Comparison of ENCODE assay signal across 1 cellular context in the genomic region with DNA sequence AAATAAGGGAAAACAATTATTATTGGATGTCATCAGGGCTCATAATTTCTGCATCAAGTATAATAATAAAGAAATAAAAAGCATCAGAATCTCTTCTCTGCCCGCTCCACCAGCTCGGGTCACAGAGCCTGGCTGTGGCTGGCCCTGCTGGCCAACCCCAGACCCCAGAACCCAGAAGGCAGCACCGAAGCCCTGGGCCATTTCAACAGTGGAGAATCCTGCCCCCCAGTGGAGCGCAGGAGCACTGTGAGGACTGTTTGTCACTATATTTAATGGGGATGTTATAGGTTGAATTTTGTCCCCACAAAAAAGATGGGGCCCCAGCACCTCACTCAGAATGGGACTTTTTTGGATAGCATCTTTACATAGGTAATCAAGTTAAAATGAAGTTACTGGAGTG.
TF ChIP-seq lines count a peak whose summit lies in the region.

No MANE protein-coding gene starts in this region.

TF ChIP-seq in GM23338, 12 proteins besides CTCF, POLR2A, EP300 and RAD21 (continued from another document):
- TF ChIP-seq, protein P1, sequence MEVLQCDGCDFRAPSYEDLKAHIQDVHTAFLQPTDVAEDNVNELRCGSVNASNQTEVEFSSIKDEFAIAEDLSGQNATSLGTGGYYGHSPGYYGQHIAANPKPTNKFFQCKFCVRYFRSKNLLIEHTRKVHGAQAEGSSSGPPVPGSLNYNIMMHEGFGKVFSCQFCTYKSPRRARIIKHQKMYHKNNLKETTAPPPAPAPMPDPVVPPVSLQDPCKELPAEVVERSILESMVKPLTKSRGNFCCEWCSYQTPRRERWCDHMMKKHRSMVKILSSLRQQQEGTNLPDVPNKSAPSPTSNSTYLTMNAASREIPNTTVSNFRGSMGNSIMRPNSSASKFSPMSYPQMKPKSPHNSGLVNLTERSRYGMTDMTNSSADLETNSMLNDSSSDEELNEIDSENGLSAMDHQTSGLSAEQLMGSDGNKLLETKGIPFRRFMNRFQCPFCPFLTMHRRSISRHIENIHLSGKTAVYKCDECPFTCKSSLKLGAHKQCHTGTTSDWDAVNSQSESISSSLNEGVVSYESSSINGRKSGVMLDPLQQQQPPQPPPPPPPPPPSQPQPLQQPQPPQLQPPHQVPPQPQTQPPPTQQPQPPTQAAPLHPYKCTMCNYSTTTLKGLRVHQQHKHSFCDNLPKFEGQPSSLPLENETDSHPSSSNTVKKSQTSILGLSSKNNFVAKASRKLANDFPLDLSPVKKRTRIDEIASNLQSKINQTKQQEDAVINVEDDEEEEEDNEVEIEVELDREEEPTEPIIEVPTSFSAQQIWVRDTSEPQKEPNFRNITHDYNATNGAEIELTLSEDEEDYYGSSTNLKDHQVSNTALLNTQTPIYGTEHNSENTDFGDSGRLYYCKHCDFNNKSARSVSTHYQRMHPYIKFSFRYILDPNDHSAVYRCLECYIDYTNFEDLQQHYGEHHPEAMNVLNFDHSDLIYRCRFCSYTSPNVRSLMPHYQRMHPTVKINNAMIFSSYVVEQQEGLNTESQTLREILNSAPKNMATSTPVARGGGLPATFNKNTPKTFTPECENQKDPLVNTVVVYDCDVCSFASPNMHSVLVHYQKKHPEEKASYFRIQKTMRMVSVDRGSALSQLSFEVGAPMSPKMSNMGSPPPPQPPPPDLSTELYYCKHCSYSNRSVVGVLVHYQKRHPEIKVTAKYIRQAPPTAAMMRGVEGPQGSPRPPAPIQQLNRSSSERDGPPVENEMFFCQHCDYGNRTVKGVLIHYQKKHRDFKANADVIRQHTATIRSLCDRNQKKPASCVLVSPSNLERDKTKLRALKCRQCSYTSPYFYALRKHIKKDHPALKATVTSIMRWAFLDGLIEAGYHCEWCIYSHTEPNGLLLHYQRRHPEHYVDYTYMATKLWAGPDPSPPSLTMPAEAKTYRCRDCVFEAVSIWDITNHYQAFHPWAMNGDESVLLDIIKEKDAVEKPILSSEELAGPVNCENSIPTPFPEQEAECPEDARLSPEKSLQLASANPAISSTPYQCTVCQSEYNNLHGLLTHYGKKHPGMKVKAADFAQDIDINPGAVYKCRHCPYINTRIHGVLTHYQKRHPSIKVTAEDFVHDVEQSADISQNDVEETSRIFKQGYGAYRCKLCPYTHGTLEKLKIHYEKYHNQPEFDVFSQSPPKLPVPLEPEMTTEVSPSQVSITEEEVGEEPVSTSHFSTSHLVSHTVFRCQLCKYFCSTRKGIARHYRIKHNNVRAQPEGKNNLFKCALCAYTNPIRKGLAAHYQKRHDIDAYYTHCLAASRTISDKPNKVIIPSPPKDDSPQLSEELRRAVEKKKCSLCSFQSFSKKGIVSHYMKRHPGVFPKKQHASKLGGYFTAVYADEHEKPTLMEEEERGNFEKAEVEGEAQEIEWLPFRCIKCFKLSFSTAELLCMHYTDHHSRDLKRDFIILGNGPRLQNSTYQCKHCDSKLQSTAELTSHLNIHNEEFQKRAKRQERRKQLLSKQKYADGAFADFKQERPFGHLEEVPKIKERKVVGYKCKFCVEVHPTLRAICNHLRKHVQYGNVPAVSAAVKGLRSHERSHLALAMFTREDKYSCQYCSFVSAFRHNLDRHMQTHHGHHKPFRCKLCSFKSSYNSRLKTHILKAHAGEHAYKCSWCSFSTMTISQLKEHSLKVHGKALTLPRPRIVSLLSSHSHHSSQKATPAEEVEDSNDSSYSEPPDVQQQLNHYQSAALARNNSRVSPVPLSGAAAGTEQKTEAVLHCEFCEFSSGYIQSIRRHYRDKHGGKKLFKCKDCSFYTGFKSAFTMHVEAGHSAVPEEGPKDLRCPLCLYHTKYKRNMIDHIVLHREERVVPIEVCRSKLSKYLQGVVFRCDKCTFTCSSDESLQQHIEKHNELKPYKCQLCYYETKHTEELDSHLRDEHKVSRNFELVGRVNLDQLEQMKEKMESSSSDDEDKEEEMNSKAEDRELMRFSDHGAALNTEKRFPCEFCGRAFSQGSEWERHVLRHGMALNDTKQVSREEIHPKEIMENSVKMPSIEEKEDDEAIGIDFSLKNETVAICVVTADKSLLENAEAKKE (CRISPR knock-in tag; IDR thresholded peaks at IDR 0.05): no peak
- no peak for TF ChIP-seq CREB1 (CRISPR knock-in tag; IDR thresholded peaks at IDR 0.05; ENCODE audit: low read depth)
- no peak for TF ChIP-seq ETS1 (IDR thresholded peaks at IDR 0.05)
- no peak for TF ChIP-seq REST (IDR thresholded peaks at IDR 0.05; ENCODE audit: unreplicated experiment)
